In genomic region chr9:109665736-109666135, GRCh38 we compare ENCODE assay signal across 7 cellular contexts.
DNase-seq lines count a peak whose midpoint lies in the region; ATAC-seq, FAIRE-seq and TF ChIP-seq lines count a peak whose summit lies in the region.
"Not testable (repeated sequence)": the region's sequence is repeated elsewhere in the genome, so short reads cannot be mapped to it uniquely, and the experiment has no call there.

No MANE protein-coding gene starts in this region.

- not testable (repeated sequence) for FAIRE-seq in HepG2 (lab: Jason Lieb, UNC)

- DNase-seq in DMS53 treated with DMSO at 0.1 percent for 48 hours (lab: John Stamatoyannopoulos, UW; ENCODE audit: unreplicated experiment): peak; percentile 27
- DNase-seq in NCI-H748 (lab: John Stamatoyannopoulos, UW; ENCODE audit: unreplicated experiment): peak; percentile 90
- DNase-seq in amygdala (lab: John Stamatoyannopoulos, UW): peak in 29 of 56 donors; percentile 3 to 73 (median 33)
- DNase-seq in globus pallidus (ENCODE audit: low spot score): peak; percentile 51
- not testable (repeated sequence) for DNase-seq in HepG2 (ENCODE audit: low spot score)
- peak in 45 of 56 donors; percentile 5 to 75 (median 39) for DNase-seq in nucleus accumbens (lab: John Stamatoyannopoulos, UW)

- not testable (repeated sequence) for TF ChIP-seq EP300 in HepG2 (IDR thresholded peaks at IDR 0.05; ENCODE audit: low read depth in 2 of 2, low read length in 2 of 2); HepG2 (CRISPR knock-in tag; IDR thresholded peaks at IDR 0.05; ENCODE audit: borderline replicate concordance)

- H4K20me1 ChIP-seq in HepG2 (ENCODE audit: insufficient read depth, low read length): not testable (repeated sequence)

- H3K9me3 ChIP-seq in HUES64 (ENCODE audit: insufficient read depth, low read depth, low read length); HepG2 (ENCODE audit: low read length): not testable (repeated sequence)

- TF ChIP-seq RAD21 in HepG2 (CRISPR knock-in tag; IDR thresholded peaks at IDR 0.05): not testable (repeated sequence)

- TF ChIP-seq POLR2A in HepG2 (IDR thresholded peaks at IDR 0.05; ENCODE audit: insufficient read depth in 1 of 2, low read depth in 2 of 2, low read length in 2 of 2): not testable (repeated sequence)

- H3K79me2 ChIP-seq in HepG2 (ENCODE audit: insufficient read depth, low read length): not testable (repeated sequence)

- H2AFZ ChIP-seq in HepG2 (ENCODE audit: low read length): not testable (repeated sequence)

- in situ Hi-C loops in HepG2 (cut with HindIII; ENCODE audit: extremely low pct_ligation_motif_present, low pct_unique_long_range_greater_than_20kb): not testable (repeated sequence)

- TF ChIP-seq CTCF in HepG2 (CRISPR knock-in tag; IDR thresholded peaks at IDR 0.05): not testable (repeated sequence)

- ATAC-seq in HepG2: not testable (repeated sequence)

- H3K4me3 ChIP-seq in HUES64 (ENCODE audit: low read length): 0 out of 2 replicates have a peak overlapping the region, but pooled peaks have one; percentile 7
- not testable (repeated sequence) for H3K4me3 ChIP-seq in HepG2 (replicated peaks in 1 of 3; ENCODE audit: insufficient read depth in 1 of 3, low read depth in 2 of 3, low read length in 3 of 3)

- H3K4me2 ChIP-seq in HepG2 (ENCODE audit: low read depth, low read length): not testable (repeated sequence)

- H3K27ac ChIP-seq in HUES64 (ENCODE audit: low read depth, low read length); HepG2 (ENCODE audit: extremely low read length, insufficient read depth, low read length): not testable (repeated sequence)

- H3K36me3 ChIP-seq in HUES64 (ENCODE audit: insufficient read depth, low read length); HepG2 (replicated peaks in 1 of 2; ENCODE audit: control insufficient read depth in 1 of 2, insufficient read depth in 2 of 2, low read length in 2 of 2): not testable (repeated sequence)

- WGBS in HUES64: 56% methylated on average over 7 of the region's 7 CpGs
- 56% methylated on average over 6 of the region's 7 CpGs for WGBS in HepG2 (ENCODE audit: low lambda C conversion rate)

- H3K4me1 ChIP-seq in HUES64 (ENCODE audit: insufficient read depth, low read length); HepG2 (ENCODE audit: insufficient read depth, low read length): not testable (repeated sequence)

- intact Hi-C loops in HepG2 (cut with micrococcal nuclease; ENCODE audit: unreplicated experiment): not testable (repeated sequence)

- BruUV-seq in HepG2 (replicated peaks; lab: Mats Ljungman, UMichigan): not testable (repeated sequence)

- POLR2A ChIA-PET in HepG2 (lab: Yijun Ruan, JAX): not testable (repeated sequence)

- H3K27me3 ChIP-seq in HUES64 (ENCODE audit: insufficient read depth, low read length); HepG2 (ENCODE audit: control insufficient read depth in 1 of 2, insufficient read depth in 2 of 2, low read length in 2 of 2): not testable (repeated sequence)

- CTCF ChIA-PET in HepG2 (lab: Yijun Ruan, JAX; ENCODE audit: low intra/inter-chr PET ratio, low total read pairs): not testable (repeated sequence)

- not testable (repeated sequence) for H3K9ac ChIP-seq in HUES64 (ENCODE audit: low read depth, low read length); HepG2 (ENCODE audit: insufficient read depth, low read depth, low read length)

TF ChIP-seq in HepG2, 621 proteins besides CTCF, POLR2A, EP300 and RAD21:
- TF ChIP-seq, protein P1, sequence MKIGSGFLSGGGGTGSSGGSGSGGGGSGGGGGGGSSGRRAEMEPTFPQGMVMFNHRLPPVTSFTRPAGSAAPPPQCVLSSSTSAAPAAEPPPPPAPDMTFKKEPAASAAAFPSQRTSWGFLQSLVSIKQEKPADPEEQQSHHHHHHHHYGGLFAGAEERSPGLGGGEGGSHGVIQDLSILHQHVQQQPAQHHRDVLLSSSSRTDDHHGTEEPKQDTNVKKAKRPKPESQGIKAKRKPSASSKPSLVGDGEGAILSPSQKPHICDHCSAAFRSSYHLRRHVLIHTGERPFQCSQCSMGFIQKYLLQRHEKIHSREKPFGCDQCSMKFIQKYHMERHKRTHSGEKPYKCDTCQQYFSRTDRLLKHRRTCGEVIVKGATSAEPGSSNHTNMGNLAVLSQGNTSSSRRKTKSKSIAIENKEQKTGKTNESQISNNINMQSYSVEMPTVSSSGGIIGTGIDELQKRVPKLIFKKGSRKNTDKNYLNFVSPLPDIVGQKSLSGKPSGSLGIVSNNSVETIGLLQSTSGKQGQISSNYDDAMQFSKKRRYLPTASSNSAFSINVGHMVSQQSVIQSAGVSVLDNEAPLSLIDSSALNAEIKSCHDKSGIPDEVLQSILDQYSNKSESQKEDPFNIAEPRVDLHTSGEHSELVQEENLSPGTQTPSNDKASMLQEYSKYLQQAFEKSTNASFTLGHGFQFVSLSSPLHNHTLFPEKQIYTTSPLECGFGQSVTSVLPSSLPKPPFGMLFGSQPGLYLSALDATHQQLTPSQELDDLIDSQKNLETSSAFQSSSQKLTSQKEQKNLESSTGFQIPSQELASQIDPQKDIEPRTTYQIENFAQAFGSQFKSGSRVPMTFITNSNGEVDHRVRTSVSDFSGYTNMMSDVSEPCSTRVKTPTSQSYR (CRISPR knock-in tag; IDR thresholded peaks at IDR 0.05; ENCODE audit: borderline replicate concordance): peak; percentile 52; the same call in 1 of the 2 replicates
